ENCODE assay signal across 14 cellular contexts in the genomic region with DNA sequence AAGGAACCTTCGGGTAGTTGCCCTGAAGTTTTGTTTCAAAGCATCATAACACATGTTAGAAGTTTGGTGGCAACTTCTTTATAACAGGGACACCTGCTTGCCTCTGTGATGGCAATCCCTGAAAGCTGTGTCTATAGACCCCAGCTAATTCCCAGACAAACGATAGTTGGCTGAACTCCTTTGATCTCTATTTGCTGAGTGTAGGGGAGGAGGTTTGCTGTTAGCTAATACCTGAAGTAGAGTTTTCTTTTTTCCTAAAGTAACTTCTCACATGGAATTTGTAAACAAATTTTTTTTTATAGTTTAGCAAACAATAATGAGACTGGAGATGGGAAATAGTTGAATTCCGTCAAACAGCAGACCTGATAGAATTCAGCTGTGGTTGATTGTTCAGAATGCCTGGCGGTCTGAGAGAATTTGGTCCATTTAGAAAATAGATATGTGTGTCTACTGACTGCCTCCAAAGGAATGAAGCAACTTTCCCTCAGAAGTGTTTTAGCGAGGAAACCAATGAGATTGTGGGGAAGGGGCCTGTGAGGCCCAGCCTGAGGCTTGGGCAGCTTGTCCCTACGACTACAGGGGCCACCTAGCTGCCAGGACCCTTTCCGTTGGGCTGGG.
DNase-seq lines count a peak whose midpoint lies in the region; ATAC-seq, FAIRE-seq and TF ChIP-seq lines count a peak whose summit lies in the region.
"Had no signal": no experiment of that assay in that cellular context is flagged by ENCODE, and none has a peak within 500 bp of the region (broad histone marks: within the 10 kb centered on the region; RNA-seq: fewer than 3 reads in every experiment).

No MANE protein-coding gene starts in this region.

- intact Hi-C loops in HepG2 (cut with micrococcal nuclease; ENCODE audit: unreplicated experiment), result no loop called here
- intact Hi-C loops in spleen (cut with DNase I; ENCODE audit: low total_unique reads), result no loop called here
- intact Hi-C loops in prostate gland (cut with DNase I), result no loop called here

- H3K9me3 ChIP-seq in HepG2 (ENCODE audit: low read length) (no peaks in the 10 kb centered on the region), spleen (no peaks in the 10 kb centered on the region), prostate gland (no peaks in the 10 kb centered on the region)
- H3K9me3 ChIP-seq: A549, BLaER1 had no signal

- H3K9ac ChIP-seq in HepG2 (ENCODE audit: insufficient read depth, low read depth, low read length), result no peak overlapping the region
- H3K9ac ChIP-seq: BLaER1 had no signal

- 4% methylated on average over 7 of the region's 7 CpGs for WGBS in HepG2 (ENCODE audit: low lambda C conversion rate)
- 90 to 96% (median 96%) methylated on average over 7 of the region's 7 CpGs for WGBS in spleen, 5 donors
- WGBS in prostate gland, result 78% methylated on average over 7 of the region's 7 CpGs

- H3K27me3 ChIP-seq in HepG2 (ENCODE audit: control insufficient read depth in 1 of 2, insufficient read depth in 2 of 2, low read length in 2 of 2), result peaks cover 4 to 29% of the 10 kb centered on the region in 2 experiments; a peak in 3 of 5 replicates
- H3K27me3 ChIP-seq in spleen (replicated peaks in 1 of 7), result no peaks in the 10 kb centered on the region
- no peaks in the 10 kb centered on the region for H3K27me3 ChIP-seq in prostate gland (replicated peaks; ENCODE audit: insufficient read depth)
- H3K27me3 ChIP-seq: BLaER1 had no signal

- no peak for ATAC-seq in activated T-helper 17 cell treated with anti-CD3 and anti-CD28 coated beads, Interleukin-2, amount 50 U/mL, for 72 hours (replicated peaks)
- ATAC-seq in HepG2, result peak; percentile 90
- ATAC-seq: A549 had no signal

- CTCF ChIA-PET in HepG2 (lab: Yijun Ruan, JAX; ENCODE audit: low intra/inter-chr PET ratio, low total read pairs), result no interaction called here

- H3K4me1 Mint-ChIP-seq in activated T-helper 17 cell treated with anti-CD3 and anti-CD28 coated beads, Interleukin-2, amount 50 U/mL, for 72 hours, result peaks cover 3% of the 10 kb centered on the region

- no peaks in the 10 kb centered on the region for H3K27me3 Mint-ChIP-seq in activated T-helper 17 cell treated with anti-CD3 and anti-CD28 coated beads, Interleukin-2, amount 50 U/mL, for 72 hours
- H3K27me3 Mint-ChIP-seq: CD8-positive, alpha-beta memory T cell; IgD-negative memory B cell had no signal

- TF ChIP-seq CTCF in HepG2 (CRISPR knock-in tag; IDR thresholded peaks at IDR 0.05) (no peak), spleen (IDR thresholded peaks at IDR 0.05 in 8 of 11, conservative IDR thresholded peaks at IDR 0.05 in 3 of 11) (no peak), prostate gland (IDR thresholded peaks at IDR 0.05) (no peak)

- H2AFZ ChIP-seq in HepG2 (ENCODE audit: low read length), result no peak overlapping the region

- H3K9me3 Mint-ChIP-seq in activated T-helper 17 cell treated with anti-CD3 and anti-CD28 coated beads, Interleukin-2, amount 50 U/mL, for 72 hours, result no peaks in the 10 kb centered on the region
- H3K9me3 Mint-ChIP-seq: CD8-positive, alpha-beta memory T cell; IgD-negative memory B cell had no signal

- H3K27ac ChIP-seq in HepG2 (ENCODE audit: extremely low read length, insufficient read depth, low read length) (no peak overlapping the region), spleen (no peak overlapping the region), prostate gland (no peak overlapping the region)
- H3K27ac ChIP-seq: BLaER1 had no signal

- no peak overlapping the region for H3K4me3 ChIP-seq in HepG2 (replicated peaks in 1 of 3; ENCODE audit: insufficient read depth in 1 of 3, low read depth in 2 of 3, low read length in 3 of 3)
- H3K4me3 ChIP-seq in spleen, result no peak overlapping the region
- H3K4me3 ChIP-seq in prostate gland, result no peak overlapping the region
- H3K4me3 ChIP-seq: A549, BLaER1 had no signal

- H3K4me3 Mint-ChIP-seq in activated T-helper 17 cell treated with anti-CD3 and anti-CD28 coated beads, Interleukin-2, amount 50 U/mL, for 72 hours, result no peak overlapping the region

- no peaks in the 10 kb centered on the region for H3K36me3 ChIP-seq in HepG2 (replicated peaks in 1 of 2; ENCODE audit: control insufficient read depth in 1 of 2, insufficient read depth in 2 of 2, low read length in 2 of 2)
- peaks cover 0 to 5% (median 0%) of the 10 kb centered on the region in 6 donors for H3K36me3 ChIP-seq in spleen
- H3K36me3 ChIP-seq in prostate gland, result no peaks in the 10 kb centered on the region

- no peak for TF ChIP-seq POLR2A in HepG2 (IDR thresholded peaks at IDR 0.05; ENCODE audit: insufficient read depth in 1 of 2, low read depth in 2 of 2, low read length in 2 of 2)
- no peak for TF ChIP-seq POLR2A in spleen (IDR thresholded peaks at IDR 0.05)
- TF ChIP-seq POLR2A in prostate gland (IDR thresholded peaks at IDR 0.05), result no peak
- no peak for TF ChIP-seq POLR2A in H54 (IDR thresholded peaks at IDR 0.05; ENCODE audit: low read depth, low read length)

- H3K4me2 ChIP-seq in HepG2 (ENCODE audit: low read depth, low read length), result peak overlapping the region; percentile 20; the same call in 1 of the 2 replicates
- H3K4me2 ChIP-seq: A549, BLaER1 had no signal

- in situ Hi-C loops in HepG2 (cut with HindIII; ENCODE audit: extremely low pct_ligation_motif_present, low pct_unique_long_range_greater_than_20kb), result no loop called here

- FAIRE-seq in HepG2 (lab: Jason Lieb, UNC) (peak; percentile 79), H54 (lab: Jason Lieb, UNC) (no peak)
- FAIRE-seq: A549 had no signal

- peak overlapping the region; percentile 25 for H3K27ac Mint-ChIP-seq in activated T-helper 17 cell treated with anti-CD3 and anti-CD28 coated beads, Interleukin-2, amount 50 U/mL, for 72 hours
- H3K27ac Mint-ChIP-seq: IgD-negative memory B cell had no signal

- no peaks in the 10 kb centered on the region for H3K36me3 Mint-ChIP-seq in activated T-helper 17 cell treated with anti-CD3 and anti-CD28 coated beads, Interleukin-2, amount 50 U/mL, for 72 hours (ENCODE audit: low read depth)
- H3K36me3 Mint-ChIP-seq: CD8-positive, alpha-beta memory T cell had no signal

- H4K20me1 ChIP-seq in HepG2 (ENCODE audit: insufficient read depth, low read length), result peaks cover 4% of the 10 kb centered on the region; the same call in 1 of the 2 replicates

- POLR2A ChIA-PET in HepG2 (lab: Yijun Ruan, JAX), result interaction anchor here (0.7 to 0.8 kb wide), 2 partner anchors 56 to 59 kb away, joined by 3 to 4 read pairs; no protein-coding TSS in a partner anchor

- no peaks in the 10 kb centered on the region for H3K79me2 ChIP-seq in HepG2 (ENCODE audit: insufficient read depth, low read length)

- TF ChIP-seq RAD21 in HepG2 (CRISPR knock-in tag; IDR thresholded peaks at IDR 0.05), result no peak

- no TSS peak for BruUV-seq in HepG2 (replicated peaks; lab: Mats Ljungman, UMichigan)

- H3K4me1 ChIP-seq in HepG2 (ENCODE audit: insufficient read depth, low read length) (peaks cover 19% of the 10 kb centered on the region), spleen (peaks cover 0 to 5% (median 2%) of the 10 kb centered on the region in 6 donors), prostate gland (replicated peaks) (no peaks in the 10 kb centered on the region)

- DNase-seq in DMS53 treated with DMSO at 0.1 percent for 48 hours (lab: John Stamatoyannopoulos, UW; ENCODE audit: unreplicated experiment) (peak; percentile 7), HepG2 (ENCODE audit: low spot score) (peak; percentile 88), spleen (peak; percentile 25), NCI-H1105 treated with DMSO at 0.1 percent for 48 hours (lab: John Stamatoyannopoulos, UW) (no peak), prostate gland (ENCODE audit: low spot score) (no peak), H54 (ENCODE audit: insufficient read length, low spot score) (no peak), OCI-M1 (lab: John Stamatoyannopoulos, UW) (no peak)
- DNase-seq: CD8-positive, alpha-beta memory T cell; GDM1; KG1 had no signal

- TF ChIP-seq EP300 in HepG2 (IDR thresholded peaks at IDR 0.05; ENCODE audit: low read depth in 2 of 2, low read length in 2 of 2) (peak in 1 of 2 experiments; percentile 83; a peak in 2 of 4 replicates), HepG2 (CRISPR knock-in tag; IDR thresholded peaks at IDR 0.05; ENCODE audit: borderline replicate concordance) (0 out of 2 replicates have a peak, but pooled peaks have one; percentile 18)

TF ChIP-seq in HepG2, 621 proteins besides CTCF, POLR2A, EP300 and RAD21 (continues in another document):
- no peak for TF ChIP-seq POLR2AphosphoS5 (IDR thresholded peaks at IDR 0.05; ENCODE audit: low read depth, low read length)
- TF ChIP-seq BRCA1 (CRISPR knock-in tag; IDR thresholded peaks at IDR 0.05), result no peak
- no peak for TF ChIP-seq CBX2 (IDR thresholded peaks at IDR 0.05; ENCODE audit: low read depth, low read length)
- no peak for TF ChIP-seq CBX2 (CRISPR knock-in tag; IDR thresholded peaks at IDR 0.05; ENCODE audit: low read depth)
- TF ChIP-seq SP5 (CRISPR knock-in tag; IDR thresholded peaks at IDR 0.05; ENCODE audit: borderline replicate concordance, low read depth), result peak; percentile 94
- TF ChIP-seq CHCHD3 (CRISPR knock-in tag; IDR thresholded peaks at IDR 0.05), result no peak
- no peak for TF ChIP-seq ZNF326 (CRISPR knock-in tag; IDR thresholded peaks at IDR 0.05; ENCODE audit: borderline replicate concordance)
- no peak for TF ChIP-seq ATF1 (CRISPR knock-in tag; IDR thresholded peaks at IDR 0.05)
- TF ChIP-seq, protein P1, sequence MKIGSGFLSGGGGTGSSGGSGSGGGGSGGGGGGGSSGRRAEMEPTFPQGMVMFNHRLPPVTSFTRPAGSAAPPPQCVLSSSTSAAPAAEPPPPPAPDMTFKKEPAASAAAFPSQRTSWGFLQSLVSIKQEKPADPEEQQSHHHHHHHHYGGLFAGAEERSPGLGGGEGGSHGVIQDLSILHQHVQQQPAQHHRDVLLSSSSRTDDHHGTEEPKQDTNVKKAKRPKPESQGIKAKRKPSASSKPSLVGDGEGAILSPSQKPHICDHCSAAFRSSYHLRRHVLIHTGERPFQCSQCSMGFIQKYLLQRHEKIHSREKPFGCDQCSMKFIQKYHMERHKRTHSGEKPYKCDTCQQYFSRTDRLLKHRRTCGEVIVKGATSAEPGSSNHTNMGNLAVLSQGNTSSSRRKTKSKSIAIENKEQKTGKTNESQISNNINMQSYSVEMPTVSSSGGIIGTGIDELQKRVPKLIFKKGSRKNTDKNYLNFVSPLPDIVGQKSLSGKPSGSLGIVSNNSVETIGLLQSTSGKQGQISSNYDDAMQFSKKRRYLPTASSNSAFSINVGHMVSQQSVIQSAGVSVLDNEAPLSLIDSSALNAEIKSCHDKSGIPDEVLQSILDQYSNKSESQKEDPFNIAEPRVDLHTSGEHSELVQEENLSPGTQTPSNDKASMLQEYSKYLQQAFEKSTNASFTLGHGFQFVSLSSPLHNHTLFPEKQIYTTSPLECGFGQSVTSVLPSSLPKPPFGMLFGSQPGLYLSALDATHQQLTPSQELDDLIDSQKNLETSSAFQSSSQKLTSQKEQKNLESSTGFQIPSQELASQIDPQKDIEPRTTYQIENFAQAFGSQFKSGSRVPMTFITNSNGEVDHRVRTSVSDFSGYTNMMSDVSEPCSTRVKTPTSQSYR (CRISPR knock-in tag; IDR thresholded peaks at IDR 0.05; ENCODE audit: borderline replicate concordance), result 0 out of 2 replicates have a peak, but pooled peaks have one; percentile 60

Comparison
In these comparisons a context has a peak if more than half of its experiments do, and no peak if none do; other contexts are left out.
1. DNase-seq: peak in DMS53 treated with DMSO at 0.1 percent for 48 hours (single experiment), HepG2 (single experiment) and spleen (single experiment); none in NCI-H1105 treated with DMSO at 0.1 percent for 48 hours (single experiment), prostate gland (single experiment), H54 (single experiment) and OCI-M1 (single experiment).